In the genomic region with DNA sequence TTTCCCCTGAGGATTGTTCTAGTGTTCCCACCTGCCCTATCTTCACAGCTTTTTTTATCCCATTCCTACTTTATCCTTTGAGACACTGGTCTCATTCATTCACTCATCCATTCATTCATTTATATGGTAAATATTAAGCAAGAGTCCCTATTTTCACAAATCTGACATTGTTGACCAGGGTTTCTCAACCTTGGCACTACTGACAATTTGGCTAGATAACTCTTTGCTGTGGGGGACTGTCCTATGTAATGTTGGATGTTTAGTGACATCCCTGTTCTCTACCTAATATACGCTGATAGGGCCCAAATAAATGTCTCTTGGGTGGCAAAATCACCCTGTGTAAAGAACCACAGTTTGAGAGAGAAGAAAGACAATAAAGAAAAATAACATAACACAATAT, we compare ENCODE assay signal across 9 cellular contexts.
"Had no signal": no experiment of that assay in that cellular context is flagged by ENCODE, and none has a peak within 500 bp of the region (broad histone marks: within the 10 kb centered on the region; RNA-seq: fewer than 3 reads in every experiment).

No MANE protein-coding gene starts in this region.

- ATAC-seq: GM23338, HCT116, K562 had no signal

- H3K36me3 ChIP-seq: HAP-1 had no signal

- FAIRE-seq: HTR-8/SVneo, K562 had no signal

- H3K4me3 ChIP-seq: GM23338, HAP-1, K562 had no signal

- H3K4me2 ChIP-seq: GM23338 had no signal

- H3K9me3 ChIP-seq: HAP-1 had no signal

- H2AFZ ChIP-seq: GM23338 had no signal

- DNase-seq: H7, HFFc6, IMR-90, KG1 had no signal
